In genomic region chrX:66760648-66761047, GRCh38 we compare ENCODE assay signal across 14 cellular contexts.
DNase-seq lines count a peak whose midpoint lies in the region; ATAC-seq, FAIRE-seq and TF ChIP-seq lines count a peak whose summit lies in the region.
"Had no signal": no experiment of that assay in that cellular context is flagged by ENCODE, and none has a peak within 500 bp of the region (broad histone marks: within the 10 kb centered on the region; RNA-seq: fewer than 3 reads in every experiment).

No MANE protein-coding gene starts in this region.

- H3K36me3 ChIP-seq in HepG2 (replicated peaks in 1 of 2; ENCODE audit: control insufficient read depth in 1 of 2, insufficient read depth in 2 of 2, low read length in 2 of 2), result no peaks in the 10 kb centered on the region

- H3K4me1 ChIP-seq in HepG2 (ENCODE audit: insufficient read depth, low read length), result no peaks in the 10 kb centered on the region

- intact Hi-C loops in HepG2 (cut with micrococcal nuclease; ENCODE audit: unreplicated experiment), result no loop called here

- BruUV-seq in HepG2 (replicated peaks; lab: Mats Ljungman, UMichigan), result no TSS peak

- TF ChIP-seq RAD21 in HepG2 (CRISPR knock-in tag; IDR thresholded peaks at IDR 0.05), result no peak

- no peaks in the 10 kb centered on the region for H3K9me3 ChIP-seq in HepG2 (ENCODE audit: low read length)

- H3K4me2 ChIP-seq in HepG2 (ENCODE audit: low read depth, low read length), result no peak overlapping the region

- peak; percentile 21; the same call in 1 of the 2 replicates for TF ChIP-seq CTCF in LNCAP (IDR thresholded peaks at IDR 0.05)
- peak; percentile 69 for TF ChIP-seq CTCF in VCaP (conservative IDR thresholded peaks at IDR 0.05)
- TF ChIP-seq CTCF in HepG2 (CRISPR knock-in tag; IDR thresholded peaks at IDR 0.05), result peak; percentile 13; the same call in 1 of the 2 replicates

- no peak for TF ChIP-seq EP300 in HepG2 (IDR thresholded peaks at IDR 0.05; ENCODE audit: low read depth in 2 of 2, low read length in 2 of 2)
- no peak for TF ChIP-seq EP300 in HepG2 (CRISPR knock-in tag; IDR thresholded peaks at IDR 0.05; ENCODE audit: borderline replicate concordance)

- no peak overlapping the region for H2AFZ ChIP-seq in HepG2 (ENCODE audit: low read length)

- no peak for FAIRE-seq in HepG2 (lab: Jason Lieb, UNC)
- FAIRE-seq: keratinocyte had no signal

- DNase-seq in EL, result peak; percentile 0
- no peak for DNase-seq in HepG2 (ENCODE audit: low spot score)
- no peak for DNase-seq in NCI-H187 (lab: John Stamatoyannopoulos, UW)
- no peak for DNase-seq in stimulated activated naive CD4-positive, alpha-beta T cell (lab: John Stamatoyannopoulos, UW)
- no peak for DNase-seq in cerebellar nuclear complex (lab: John Stamatoyannopoulos, UW)
- DNase-seq: activated naive CD8-positive, alpha-beta T cell treated with anti-CD3 and anti-CD28 coated beads for 36 hours; C1 segment of cervical spinal cord; NCI-H1092 had no signal

- POLR2A ChIA-PET in HepG2 (lab: Yijun Ruan, JAX), result no interaction called here

- ATAC-seq in HepG2 (no peak; the same call in 2 of the 3 replicates), GM18505 (IDR thresholded peaks at IDR 0.05; ENCODE audit: unreplicated experiment) (no peak)
- ATAC-seq: sciatic nerve had no signal

- no peaks in the 10 kb centered on the region for H4K20me1 ChIP-seq in HepG2 (ENCODE audit: insufficient read depth, low read length)

- no peak overlapping the region for H3K9ac ChIP-seq in HepG2 (ENCODE audit: insufficient read depth, low read depth, low read length)

- no peaks in the 10 kb centered on the region for H3K27me3 ChIP-seq in HepG2 (ENCODE audit: control insufficient read depth in 1 of 2, insufficient read depth in 2 of 2, low read length in 2 of 2)

- H3K27ac ChIP-seq in VCaP (no peak overlapping the region), HepG2 (ENCODE audit: extremely low read length, insufficient read depth, low read length) (no peak overlapping the region)
- H3K27ac ChIP-seq: coronary artery had no signal

- H3K79me2 ChIP-seq in HepG2 (ENCODE audit: insufficient read depth, low read length), result no peaks in the 10 kb centered on the region

- CTCF ChIA-PET in HepG2 (lab: Yijun Ruan, JAX; ENCODE audit: low intra/inter-chr PET ratio, low total read pairs), result no interaction called here

- in situ Hi-C loops in HepG2 (cut with HindIII; ENCODE audit: extremely low pct_ligation_motif_present, low pct_unique_long_range_greater_than_20kb), result no loop called here

- TF ChIP-seq POLR2A in HepG2 (IDR thresholded peaks at IDR 0.05; ENCODE audit: insufficient read depth in 1 of 2, low read depth in 2 of 2, low read length in 2 of 2), result no peak
- TF ChIP-seq POLR2A in GM18505 (IDR thresholded peaks at IDR 0.05; ENCODE audit: borderline replicate concordance, extremely low read depth, insufficient read depth, insufficient read length), result no peak

- 0% methylated on average over 1 of the region's 1 CpG for WGBS in HepG2 (ENCODE audit: low lambda C conversion rate)

- no peak overlapping the region for H3K4me3 ChIP-seq in HepG2 (replicated peaks in 1 of 3; ENCODE audit: insufficient read depth in 1 of 3, low read depth in 2 of 3, low read length in 3 of 3)
- H3K4me3 ChIP-seq: coronary artery had no signal

TF ChIP-seq in HepG2, 621 proteins besides CTCF, POLR2A, EP300 and RAD21:
- no peak for TF ChIP-seq ZNF224 (CRISPR knock-in tag; IDR thresholded peaks at IDR 0.05)
- TF ChIP-seq STAG1 (CRISPR knock-in tag; IDR thresholded peaks at IDR 0.05), result peak; percentile 23; the same call in 1 of the 2 replicates
TF ChIP-seq in HepG2: peak in this region for 1.

Comparison
In these comparisons a context has a peak if more than half of its experiments do, and no peak if none do; other contexts are left out.
1. CTCF ChIP-seq: peak in every context shown above with its lines; median percentile 69 in VCaP; 21 in LNCAP; 13 in HepG2.